Comparison of ENCODE assay signal across 17 cellular contexts in genomic region chr3:113092746-113093145, GRCh38.
DNase-seq lines count a peak whose midpoint lies in the region; ATAC-seq, FAIRE-seq and TF ChIP-seq lines count a peak whose summit lies in the region.
"Had no signal": no experiment of that assay in that cellular context is flagged by ENCODE, and none has a peak within 500 bp of the region (broad histone marks: within the 10 kb centered on the region; RNA-seq: fewer than 3 reads in every experiment).

No MANE protein-coding gene starts in this region.

- peaks cover 16% of the 10 kb centered on the region for H3K36me3 Mint-ChIP-seq in nephron progenitor cell (ENCODE audit: low read depth)
- H3K36me3 Mint-ChIP-seq in type B pancreatic cell, result peaks cover 7% of the 10 kb centered on the region

- H3K27me3 Mint-ChIP-seq in nephron progenitor cell (ENCODE audit: low read depth, poor library complexity) (peaks cover 5% of the 10 kb centered on the region), type B pancreatic cell (no peaks in the 10 kb centered on the region)
- H3K27me3 Mint-ChIP-seq: CD4-positive, CD25-positive, alpha-beta regulatory T cell had no signal

- no peak for FAIRE-seq in D721Med (lab: Jason Lieb, UNC)

- H3K9me3 Mint-ChIP-seq in nephron progenitor cell (no peaks in the 10 kb centered on the region), type B pancreatic cell (no peaks in the 10 kb centered on the region)

- H3K27me3 ChIP-seq in H7 (ENCODE audit: control insufficient read depth, insufficient read depth, low read length), result no peaks in the 10 kb centered on the region
- H3K27me3 ChIP-seq: BLaER1 had no signal

- H3K4me1 Mint-ChIP-seq in nephron progenitor cell (peaks cover 83% of the 10 kb centered on the region), type B pancreatic cell (ENCODE audit: unreplicated experiment) (peaks cover 68% of the 10 kb centered on the region)
- H3K4me1 Mint-ChIP-seq: CD4-positive, CD25-positive, alpha-beta regulatory T cell had no signal

- peak overlapping the region; percentile 5 for H3K4me3 Mint-ChIP-seq in nephron progenitor cell
- no peak overlapping the region for H3K4me3 Mint-ChIP-seq in type B pancreatic cell
- H3K4me3 Mint-ChIP-seq: CD4-positive, CD25-positive, alpha-beta regulatory T cell had no signal

- TF ChIP-seq CTCF in nephron progenitor cell (IDR thresholded peaks at IDR 0.05) (no peak), type B pancreatic cell (conservative IDR thresholded peaks at IDR 0.05) (no peak), D721Med (IDR thresholded peaks at IDR 0.05; ENCODE audit: insufficient read depth, missing control alignments) (no peak)

- no peak for ATAC-seq in HG02970 (IDR thresholded peaks at IDR 0.05; ENCODE audit: low FRiP score, unreplicated experiment)
- ATAC-seq: HCT116 had no signal

- H3K4me3 ChIP-seq in H7 (ENCODE audit: insufficient read depth, low read depth, low read length), result no peak overlapping the region
- H3K4me3 ChIP-seq: BLaER1 had no signal

- H3K36me3 ChIP-seq in H7 (replicated peaks; ENCODE audit: control insufficient read depth, insufficient read depth, low read length), result no peaks in the 10 kb centered on the region
- H3K36me3 ChIP-seq: BLaER1 had no signal

- DNase-seq in DMS 273 (lab: John Stamatoyannopoulos, UW; ENCODE audit: unreplicated experiment) (peak; percentile 45), DMS 273 treated with DMSO at 0.1 percent for 48 hours (lab: John Stamatoyannopoulos, UW) (no peak), RPMI7951 (ENCODE audit: low read depth) (peak; percentile 31), nephron progenitor cell (no peak), type B pancreatic cell (ENCODE audit: extremely low spot score, unreplicated experiment) (no peak), H7 (no peak), D721Med (ENCODE audit: insufficient read length, low spot score) (no peak)
- DNase-seq: AML-193; CD4-positive, CD25-positive, alpha-beta regulatory T cell; DMS153; DMS79 treated with DMSO at 0.1 percent for 48 hours; EL; GDM1; IMR-90 had no signal

- H3K27ac Mint-ChIP-seq in nephron progenitor cell (peak overlapping the region; percentile 76), type B pancreatic cell (peak overlapping the region; percentile 33)
- H3K27ac Mint-ChIP-seq: CD4-positive, CD25-positive, alpha-beta regulatory T cell had no signal

Comparison
In these comparisons a context has a peak if more than half of its experiments do, and no peak if none do; other contexts are left out.
1. DNase-seq: peak in DMS 273 (single experiment) and RPMI7951 (single experiment); none in DMS 273 treated with DMSO at 0.1 percent for 48 hours (single experiment), nephron progenitor cell (single experiment), type B pancreatic cell (single experiment), H7 (single experiment) and D721Med (single experiment).